In genomic region chr10:114879093-114879492, GRCh38 we compare ENCODE assay signal across 15 cellular contexts. TPM values are rescaled to one million over a fixed set of nuclear protein-coding genes. Genes with fewer than 3 reads are reported as not detected.
DNase-seq lines count a peak whose midpoint lies in the region; TF ChIP-seq lines count a peak whose summit lies in the region.
"Had no signal": no experiment of that assay in that cellular context is flagged by ENCODE, and none has a peak within 500 bp of the region (broad histone marks: within the 10 kb centered on the region; RNA-seq: fewer than 3 reads in every experiment).

No MANE protein-coding gene starts in this region.

- H3K4me1 ChIP-seq in A673 (ENCODE audit: insufficient read depth, low read length, poor library complexity, severe bottlenecking): peaks cover 31% of the 10 kb centered on the region
- H3K4me1 ChIP-seq: left ventricle myocardium inferior had no signal

- no peak for DNase-seq in A673 (ENCODE audit: low spot score)
- DNase-seq in LNCaP clone FGC (ENCODE audit: low read depth): peak; percentile 44
- peak; percentile 52 for DNase-seq in iris pigment epithelial cell (ENCODE audit: low read depth)
- DNase-seq in activated CD8-positive, alpha-beta memory T cell treated with anti-CD3 and anti-CD28 coated beads for 24 hours: no peak
- no peak for DNase-seq in DMS53 treated with DMSO at 0.1 percent for 48 hours (lab: John Stamatoyannopoulos, UW; ENCODE audit: unreplicated experiment)
- DNase-seq in NCI-H2227 treated with DMSO at 0.1 percent for 48 hours (lab: John Stamatoyannopoulos, UW): no peak
- no peak for DNase-seq in NCI-H748 (lab: John Stamatoyannopoulos, UW; ENCODE audit: unreplicated experiment)
- DNase-seq: DMS79 treated with DMSO at 0.1 percent for 48 hours, HCEC 1CT, left ventricle myocardium inferior, NCI-H1092, NCI-H2081 treated with DMSO at 0.1 percent for 48 hours, NCI-H524 treated with DMSO at 0.1 percent for 48 hours had no signal

- POLR2A ChIA-PET in A673 (lab: Charles Lee; ENCODE audit: low non-redundant PET): no interaction called here

- CTCF ChIA-PET in A673 (lab: Charles Lee): interaction anchor here (0.6 to 1.7 kb wide), 4 partner anchors 9 to 251 kb away, joined by 4 to 6 read pairs (median 4); no protein-coding TSS in a partner anchor

- peak overlapping the region; percentile 22 for H3K4me3 ChIP-seq in A673 (ENCODE audit: low read depth, low read length, poor library complexity, severe bottlenecking)
- no peak overlapping the region for H3K4me3 ChIP-seq in LNCaP clone FGC (ENCODE audit: low read depth, low read length)
- no peak overlapping the region for H3K4me3 ChIP-seq in SU-DHL-6 (ENCODE audit: insufficient read depth, low read length, poor library complexity, severe bottlenecking)
- H3K4me3 ChIP-seq: K562, left ventricle myocardium inferior had no signal

- H3K27ac ChIP-seq in A673 (ENCODE audit: low read depth, low read length, poor library complexity, severe bottlenecking) (no peak overlapping the region), SU-DHL-6 (ENCODE audit: low read depth, low read length) (no peak overlapping the region)
- H3K27ac ChIP-seq: left ventricle myocardium inferior had no signal

- H3K9ac ChIP-seq in SU-DHL-6 (ENCODE audit: low read length): no peak overlapping the region

- BruUV-seq in A673 (replicated peaks; lab: Mats Ljungman, UMichigan): no TSS peak

- TF ChIP-seq CTCF in A673 (conservative IDR thresholded peaks at IDR 0.05; ENCODE audit: low read depth, low read length) (no peak), LNCaP clone FGC (IDR thresholded peaks at IDR 0.05; ENCODE audit: control insufficient read depth, extremely low read depth, insufficient read depth) (no peak), SU-DHL-6 (IDR thresholded peaks at IDR 0.05; ENCODE audit: insufficient read depth, low read length, poor library complexity, severe bottlenecking) (no peak)

- H3K9me2 ChIP-seq in SU-DHL-6 (replicated peaks; ENCODE audit: insufficient read depth, low read length): no peaks in the 10 kb centered on the region

- peak overlapping the region; percentile 30 for H3K4me2 ChIP-seq in SU-DHL-6 (ENCODE audit: low read depth, low read length, poor library complexity, severe bottlenecking)

- no peak overlapping the region for H2AFZ ChIP-seq in SU-DHL-6 (ENCODE audit: low read depth, low read length, severe bottlenecking)

- H4K20me1 ChIP-seq in SU-DHL-6 (ENCODE audit: low read depth, low read length): no peaks in the 10 kb centered on the region

- H3K27me3 ChIP-seq in A673 (replicated peaks; ENCODE audit: insufficient read depth, low read depth, low read length, poor library complexity) (no peaks in the 10 kb centered on the region), SU-DHL-6 (ENCODE audit: low read length) (no peaks in the 10 kb centered on the region)

- H3K9me3 ChIP-seq in A673 (ENCODE audit: low read depth, low read length, poor library complexity, severe bottlenecking) (no peaks in the 10 kb centered on the region), SU-DHL-6 (ENCODE audit: insufficient read depth, low read length) (no peaks in the 10 kb centered on the region)
- H3K9me3 ChIP-seq: left ventricle myocardium inferior had no signal

- no peaks in the 10 kb centered on the region for H3F3A ChIP-seq in SU-DHL-6 (ENCODE audit: insufficient read depth)

- no peaks in the 10 kb centered on the region for H3K36me3 ChIP-seq in A673 (ENCODE audit: insufficient read depth, low read length, poor library complexity, severe bottlenecking)
- no peaks in the 10 kb centered on the region for H3K36me3 ChIP-seq in SU-DHL-6 (ENCODE audit: low read length)
- H3K36me3 ChIP-seq: left ventricle myocardium inferior had no signal

- intact Hi-C loops in A673 (cut with micrococcal nuclease; ENCODE audit: unreplicated experiment): loop anchor here (5.0 to 10.0 kb wide), 2 partner anchors 327 to 536 kb away; no protein-coding TSS in a partner anchor

- no peaks in the 10 kb centered on the region for H3K79me2 ChIP-seq in SU-DHL-6 (ENCODE audit: insufficient read depth, low read length)

RNA-seq across cellular contexts. Expression of gene FHIP2A, which starts 57.5 kb away (rescaled TPM):
- total RNA-seq in A673 (2021): 14.0 and 14.4 TPM in 2 replicates

RNA-seq across cellular contexts. Expression of gene TRUB1, which starts 58.9 kb away (rescaled TPM):
- total RNA-seq in A673 (2021): 29.6 and 30.0 TPM in 2 replicates

Comparison
In these comparisons a context has a peak if more than half of its experiments do, and no peak if none do; other contexts are left out.
1. DNase-seq: peak in LNCaP clone FGC (single experiment) and iris pigment epithelial cell (single experiment); none in A673 (single experiment), activated CD8-positive, alpha-beta memory T cell treated with anti-CD3 and anti-CD28 coated beads for 24 hours (single experiment), DMS53 treated with DMSO at 0.1 percent for 48 hours (single experiment), NCI-H2227 treated with DMSO at 0.1 percent for 48 hours (single experiment) and NCI-H748 (single experiment).